8 cellular contexts compared by ENCODE assay signal in genomic region chr1:197519741-197520334, GRCh38.
DNase-seq lines count a peak whose midpoint lies in the region; ATAC-seq, FAIRE-seq and TF ChIP-seq lines count a peak whose summit lies in the region.

No MANE protein-coding gene starts in this region.

- H4K5ac ChIP-seq in H1 (ENCODE audit: insufficient read length, low read depth, low read length): no peak overlapping the region

- TF ChIP-seq CTCF in heart right ventricle (IDR thresholded peaks at IDR 0.05): peak in 6 of 9 donors; percentile 24 to 43 (median 34)
- peak in 2 of 3 experiments; percentile 35 to 39; a peak in 2 of 4 replicates for TF ChIP-seq CTCF in H1 (IDR thresholded peaks at IDR 0.05; ENCODE audit: control extremely low read depth in 1 of 3, insufficient read depth in 1 of 3, low read depth in 1 of 3, low read length in 3 of 3)

- no peak overlapping the region for H3K14ac ChIP-seq in H1 (ENCODE audit: insufficient read length)

- DNase-seq in heart right ventricle (no peak), Right ventricle myocardium superior (no peak), NCI-H1694 (lab: John Stamatoyannopoulos, UW) (peak; percentile 2), H1 (ENCODE audit: low read depth in 1 of 2, low spot score in 2 of 2) (no peak), urothelium cell line (ENCODE audit: low spot score) (peak; percentile 6), H4 (ENCODE audit: low spot score) (no peak)
- DNase-seq in stimulated activated CD4-positive, alpha-beta T cell treated with anti-CD3 and anti-CD28 coated beads, Interleukin-4, amount 100 ng/mL, for 1 hour: no peak

- peak; percentile 43 to 52 for TF ChIP-seq RAD21 in H1 (IDR thresholded peaks at IDR 0.05 in 1 of 2, conservative IDR thresholded peaks at IDR 0.05 in 1 of 2; ENCODE audit: low read depth in 2 of 2, low read length in 2 of 2)

- H2BK15ac ChIP-seq in H1 (ENCODE audit: low read length): no peak overlapping the region

- no peak overlapping the region for H3K18ac ChIP-seq in H1 (ENCODE audit: extremely low read depth, low read length)

- no peak overlapping the region for H3K9ac ChIP-seq in H1 (replicated peaks in 1 of 4; ENCODE audit: extremely low read depth in 1 of 4, low read depth in 3 of 4, low read length in 3 of 4)

- H3K56ac ChIP-seq in H1 (replicated peaks; ENCODE audit: insufficient read length, low read depth, low read length): no peak overlapping the region

- H3K27me3 ChIP-seq in heart right ventricle (no peaks in the 10 kb centered on the region), H1 (replicated peaks in 1 of 4; ENCODE audit: control insufficient read depth in 3 of 4, extremely low read depth in 1 of 4, insufficient read depth in 3 of 4, low read length in 3 of 4) (no peaks in the 10 kb centered on the region)

- H3K23me2 ChIP-seq in H1 (ENCODE audit: low read depth, low read length): no peaks in the 10 kb centered on the region

- H4K8ac ChIP-seq in H1 (ENCODE audit: extremely low read depth, insufficient read depth, low read length): no peak overlapping the region

- no peak overlapping the region for H2AFZ ChIP-seq in H1 (ENCODE audit: low read length)

- H2BK12ac ChIP-seq in H1 (ENCODE audit: low read depth, low read length): no peak overlapping the region

- H4K20me1 ChIP-seq in H1 (replicated peaks in 1 of 2; ENCODE audit: control insufficient read depth in 1 of 2, insufficient read depth in 2 of 2, low read length in 2 of 2): no peaks in the 10 kb centered on the region

- H3K79me1 ChIP-seq in H1 (ENCODE audit: low read depth, low read length): no peaks in the 10 kb centered on the region

- H2BK120ac ChIP-seq in H1 (replicated peaks; ENCODE audit: low read depth, low read length): no peak overlapping the region

- H3K4me3 ChIP-seq in heart right ventricle (no peak overlapping the region), H1 (ENCODE audit: extremely low read depth in 1 of 4, insufficient read depth in 2 of 4, low read depth in 3 of 4, low read length in 4 of 4) (no peak overlapping the region)

- ATAC-seq in heart right ventricle (no peak), Right ventricle myocardium superior (ENCODE audit: poor library complexity) (no peak), HG03135 (IDR thresholded peaks at IDR 0.05; ENCODE audit: unreplicated experiment) (no peak)

- no peak overlapping the region for H4K91ac ChIP-seq in H1 (replicated peaks; ENCODE audit: insufficient read length, low read length)

- no peak overlapping the region for H3K4ac ChIP-seq in H1 (replicated peaks; ENCODE audit: insufficient read length, low read depth, low read length)

- peaks cover 0 to 8% (median 0%) of the 10 kb centered on the region in 9 donors for H3K4me1 ChIP-seq in heart right ventricle
- H3K4me1 ChIP-seq in H1 (replicated peaks in 1 of 4; ENCODE audit: control insufficient read depth in 3 of 4, insufficient read depth in 4 of 4, low read length in 3 of 4): no peaks in the 10 kb centered on the region

- TF ChIP-seq POLR2A in H1 (IDR thresholded peaks at IDR 0.05; ENCODE audit: control extremely low read depth in 1 of 2, low read depth in 2 of 2, low read length in 2 of 2): no peak

- H2BK5ac ChIP-seq in H1 (ENCODE audit: low read depth, low read length): no peak overlapping the region

- 97 to 100% methylated on average over 1 of the region's 1 CpG for WGBS in heart right ventricle, 2 donors
- 87% methylated on average over 1 of the region's 1 CpG; no CpG with 5 or more reads in 1 of the 2 experiments for WGBS in H1 (ENCODE audit: extremely low coverage in 1 of 2, insufficient coverage in 1 of 2, insufficient read length in 1 of 2, insufficient replicate concordance in 2 of 2, low coverage in 1 of 2, low lambda C conversion rate in 2 of 2, missing lambda C conversion rate in 1 of 2), 2 experiments

- no peaks in the 10 kb centered on the region for H3K36me3 ChIP-seq in heart right ventricle
- H3K36me3 ChIP-seq in H1 (ENCODE audit: control insufficient read depth in 2 of 4, insufficient read depth in 4 of 4, low read length in 3 of 4): no peaks in the 10 kb centered on the region

- H3K23ac ChIP-seq in H1 (ENCODE audit: insufficient read length): no peak overlapping the region

- TF ChIP-seq EP300 in H1 (IDR thresholded peaks at IDR 0.05; ENCODE audit: borderline replicate concordance in 1 of 2, low read depth in 2 of 2, low read length in 2 of 2): no peak

- no peak overlapping the region for H3K4me2 ChIP-seq in H1 (ENCODE audit: insufficient read depth in 1 of 2, low read depth in 2 of 2, low read length in 2 of 2)

- POLR2A ChIA-PET in H1 (lab: Charles Lee; ENCODE audit: partially characterized antibody): no interaction called here

- FAIRE-seq in H1 (lab: Jason Lieb, UNC) (no peak), urothelium cell line (lab: Jason Lieb, UNC) (no peak)

- no peaks in the 10 kb centered on the region for H3K79me2 ChIP-seq in H1 (ENCODE audit: control insufficient read depth in 1 of 2, insufficient read depth in 2 of 2, low read length in 2 of 2)

- H3K9me3 ChIP-seq in heart right ventricle (no peaks in the 10 kb centered on the region), H1 (ENCODE audit: insufficient read depth in 2 of 2, low read depth in 1 of 2, low read length in 1 of 2) (no peaks in the 10 kb centered on the region)

- intact Hi-C loops in heart right ventricle (cut with DNase I): loop anchor here in 9 of 10 donors (5.0 to 10.0 kb wide), 7 partner anchors 345 to 945 kb away; no protein-coding TSS in a partner anchor
- intact Hi-C loops in Right ventricle myocardium superior (cut with DNase I): loop anchor here (10.0 kb wide), 2 partner anchors 345 to 405 kb away; no protein-coding TSS in a partner anchor

- H2BK20ac ChIP-seq in H1 (ENCODE audit: low read length): no peak overlapping the region

- CTCF ChIA-PET in H1 (lab: Charles Lee; ENCODE audit: partially characterized antibody): interaction anchor here (0.6 to 2.9 kb wide), 55 partner anchors 9 to 771 kb away, joined by 3 to 33 read pairs (median 4); partner anchors contain the start of genes C1orf53 and LHX9

- no peak overlapping the region for H2AK5ac ChIP-seq in H1 (ENCODE audit: low read depth, low read length)

- H3K27ac ChIP-seq in heart right ventricle (no peak overlapping the region), H1 (ENCODE audit: low read depth, low read length) (no peak overlapping the region)

TF ChIP-seq in H1, 55 proteins besides CTCF, POLR2A, EP300 and RAD21:
- no peak for TF ChIP-seq ATF2 (IDR thresholded peaks at IDR 0.05; ENCODE audit: low read length)
- no peak for TF ChIP-seq RBBP5 (IDR thresholded peaks at IDR 0.05; ENCODE audit: borderline replicate concordance, low read depth, low read length)
- no peak for TF ChIP-seq POLR2AphosphoS5 (IDR thresholded peaks at IDR 0.05; ENCODE audit: low read depth, low read length)
- TF ChIP-seq TBP (IDR thresholded peaks at IDR 0.05; ENCODE audit: low read depth, low read length): no peak
- no peak for TF ChIP-seq YY1 (IDR thresholded peaks at IDR 0.05; ENCODE audit: low read depth, low read length)
- no peak for TF ChIP-seq BACH1 (IDR thresholded peaks at IDR 0.05; ENCODE audit: low read length)
- no peak for TF ChIP-seq JUN (IDR thresholded peaks at IDR 0.05; ENCODE audit: low read depth, low read length)
- no peak for TF ChIP-seq KDM5A (IDR thresholded peaks at IDR 0.05; ENCODE audit: low read length)
- no peak for TF ChIP-seq TCF12 (IDR thresholded peaks at IDR 0.05; ENCODE audit: low read depth, low read length)

Comparison
In these comparisons a context has a peak if more than half of its experiments do, and no peak if none do; other contexts are left out.
1. DNase-seq: peak in NCI-H1694 (single experiment) and urothelium cell line (single experiment); none in heart right ventricle (0 of 2), Right ventricle myocardium superior (single experiment), H1 (0 of 2), H4 (single experiment) and stimulated activated CD4-positive, alpha-beta T cell treated with anti-CD3 and anti-CD28 coated beads, Interleukin-4, amount 100 ng/mL, for 1 hour (single experiment).